8 cellular contexts compared by ENCODE assay signal in the genomic region with DNA sequence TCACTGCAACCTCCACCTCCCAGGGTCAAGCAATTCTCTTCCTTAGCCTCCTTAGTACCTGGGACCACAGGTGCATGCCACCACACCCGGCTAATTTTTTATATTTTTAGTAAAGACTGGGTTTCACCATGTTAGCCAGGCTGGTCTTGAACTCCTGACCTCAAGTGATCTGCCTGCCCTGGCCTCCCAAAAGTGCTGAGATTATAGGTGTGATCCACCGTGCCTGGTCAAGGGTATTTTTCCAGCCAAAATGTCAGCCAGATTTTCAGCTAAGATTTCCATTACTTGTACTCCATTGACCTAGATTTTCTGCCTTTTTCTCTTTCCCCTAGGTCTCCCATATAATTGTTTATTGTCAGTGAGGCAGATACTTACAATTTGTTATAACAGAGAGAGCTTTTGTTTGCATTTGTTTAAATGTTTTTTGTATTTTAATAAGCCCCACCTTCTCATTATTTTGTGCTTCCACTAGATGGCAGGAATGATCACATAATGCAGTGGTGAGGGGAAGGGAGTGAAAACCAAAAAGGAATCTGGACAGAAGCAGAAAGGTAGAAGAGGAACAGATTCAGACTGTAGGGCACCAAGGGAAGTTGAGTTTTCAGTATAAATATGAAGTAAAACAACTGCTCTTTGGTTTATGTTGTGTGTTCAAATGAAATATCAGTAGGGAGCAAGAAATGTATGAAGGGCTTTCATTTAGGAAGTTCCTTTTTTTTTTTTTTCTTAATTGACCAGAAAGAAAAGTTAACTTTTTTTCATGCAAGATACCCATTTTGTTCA.
DNase-seq lines count a peak whose midpoint lies in the region; ATAC-seq and TF ChIP-seq lines count a peak whose summit lies in the region.

No MANE protein-coding gene starts in this region.

- H3K4me1 ChIP-seq in HAP-1 = peaks cover 4% of the 10 kb centered on the region; the same call in 1 of the 2 replicates

- DNase-seq in DMS53 (lab: John Stamatoyannopoulos, UW) = peak; percentile 58
- DNase-seq in HAP-1 (ENCODE audit: low spot score in 2 of 2) = peak; percentile 29 to 66
- peak; percentile 67 for DNase-seq in NCI-H774 (lab: John Stamatoyannopoulos, UW)
- peak; percentile 72 for DNase-seq in cerebellar cortex (ENCODE audit: low spot score)
- peak; percentile 79 for DNase-seq in left kidney (ENCODE audit: low read depth, low spot score)
- no peak for DNase-seq in stimulated activated CD4-positive, alpha-beta T cell treated with anti-CD3 and anti-CD28 coated beads, Interleukin-4, amount 100 ng/mL, for 4 hours

- in situ Hi-C loops in HAP-1 (cut with MboI; ENCODE audit: low sequenced_read_pairs) = no loop called here

- peaks cover 74% of the 10 kb centered on the region for H3K36me3 ChIP-seq in HAP-1 (replicated peaks)

- H3K27me3 ChIP-seq in HAP-1 (ENCODE audit: low read depth) = no peaks in the 10 kb centered on the region

- H3K4me3 ChIP-seq in HAP-1 = no peak overlapping the region

- ATAC-seq in HG03571 (IDR thresholded peaks at IDR 0.05; ENCODE audit: unreplicated experiment) (no peak), GM18505 (IDR thresholded peaks at IDR 0.05; ENCODE audit: unreplicated experiment) (no peak)

- no peaks in the 10 kb centered on the region for H3K9me3 ChIP-seq in HAP-1

- no peak for TF ChIP-seq POLR2A in GM18505 (IDR thresholded peaks at IDR 0.05; ENCODE audit: borderline replicate concordance, extremely low read depth, insufficient read depth, insufficient read length)

Comparison
In these comparisons a context has a peak if more than half of its experiments do, and no peak if none do; other contexts are left out.
1. DNase-seq: peak in DMS53 (single experiment), HAP-1 (2 of 2), NCI-H774 (single experiment), cerebellar cortex (single experiment) and left kidney (single experiment); none in stimulated activated CD4-positive, alpha-beta T cell treated with anti-CD3 and anti-CD28 coated beads, Interleukin-4, amount 100 ng/mL, for 4 hours (0 of 2).